Comparison of ENCODE assay signal across 1 cellular context in genomic region chr10:73908853-73909611, GRCh38.
TF ChIP-seq lines count a peak whose summit lies in the region.

No MANE protein-coding gene starts in this region.

TF ChIP-seq in GM12878, 131 proteins besides CTCF, POLR2A, EP300 and RAD21 (continued from another document and continues in another):
- TF ChIP-seq BCL3 (IDR thresholded peaks at IDR 0.05; ENCODE audit: borderline replicate concordance, insufficient read depth, low read depth, low read length, poor library complexity, severe bottlenecking) (peak; percentile 84), SREBF2 (IDR thresholded peaks at IDR 0.05; ENCODE audit: low read length) (no peak), SP1 (IDR thresholded peaks at IDR 0.05; ENCODE audit: low read depth, low read length) (no peak), SKIL (IDR thresholded peaks at IDR 0.05; ENCODE audit: low read depth, poor library complexity, severe bottlenecking) (peak; percentile 56), ZZZ3 (IDR thresholded peaks at IDR 0.05; ENCODE audit: control insufficient read depth, insufficient read length, low read depth) (no peak), ZNF207 (IDR thresholded peaks at IDR 0.05; ENCODE audit: borderline replicate concordance) (no peak), EZH2 (IDR thresholded peaks at IDR 0.05; ENCODE audit: borderline replicate concordance, control insufficient read depth, low read depth, low read length) (no peak), CEBPZ (IDR thresholded peaks at IDR 0.05; ENCODE audit: low read depth, low read length) (no peak), TAF1 (IDR thresholded peaks at IDR 0.05; ENCODE audit: borderline replicate concordance, low read depth, low read length) (0 out of 2 replicates have a peak, but pooled peaks have one; percentile 31), CREM (IDR thresholded peaks at IDR 0.05; ENCODE audit: low read depth) (peak; percentile 83), CEBPB (IDR thresholded peaks at IDR 0.05; ENCODE audit: borderline replicate concordance in 1 of 2, low read depth in 2 of 2, low read length in 2 of 2) (no peak), ZNF687 (IDR thresholded peaks at IDR 0.05) (no peak), MEF2A (IDR thresholded peaks at IDR 0.05; ENCODE audit: insufficient read depth, low read depth, low read length) (no peak), GABPA (IDR thresholded peaks at IDR 0.05; ENCODE audit: low read depth) (0 out of 2 replicates have a peak, but pooled peaks have one; percentile 62), TARDBP (IDR thresholded peaks at IDR 0.05; ENCODE audit: borderline replicate concordance) (no peak), ELK1 (IDR thresholded peaks at IDR 0.05; ENCODE audit: low read depth, low read length) (no peak), SMAD1 (IDR thresholded peaks at IDR 0.05; ENCODE audit: low read depth, partially characterized antibody) (no peak), ZNF274 (IDR thresholded peaks at IDR 0.05; ENCODE audit: insufficient read depth, insufficient read length) (no peak), BCLAF1 (IDR thresholded peaks at IDR 0.05) (no peak), NRF1 (conservative IDR thresholded peaks at IDR 0.05; ENCODE audit: low read depth, low read length) (no peak), PKNOX1 (IDR thresholded peaks at IDR 0.05) (peak; percentile 81), MAX (IDR thresholded peaks at IDR 0.05; ENCODE audit: low read depth, low read length) (no peak), JUND (IDR thresholded peaks at IDR 0.05; ENCODE audit: low read depth, low read length) (no peak), MLLT1 (IDR thresholded peaks at IDR 0.05) (peak; percentile 51; the same call in 1 of the 2 replicates), RB1 (IDR thresholded peaks at IDR 0.05; ENCODE audit: borderline replicate concordance) (no peak), ZBTB11 (CRISPR knock-in tag; IDR thresholded peaks at IDR 0.05) (no peak), NR2C2 (IDR thresholded peaks at IDR 0.05; ENCODE audit: borderline replicate concordance, control insufficient read depth, insufficient read length, low read depth) (no peak), MXI1 (IDR thresholded peaks at IDR 0.05; ENCODE audit: low read depth, low read length) (no peak), ZBED1 (IDR thresholded peaks at IDR 0.05; ENCODE audit: borderline replicate concordance) (no peak), HDGF (IDR thresholded peaks at IDR 0.05) (no peak), SREBF1 (IDR thresholded peaks at IDR 0.05; ENCODE audit: low read length) (no peak), SIN3A (IDR thresholded peaks at IDR 0.05; ENCODE audit: low read depth, low read length) (no peak), POLR2AphosphoS5 (IDR thresholded peaks at IDR 0.05; ENCODE audit: low read length) (no peak), MYC (IDR thresholded peaks at IDR 0.05; ENCODE audit: insufficient read depth, insufficient read length, insufficient replicate concordance, low read length, severe bottlenecking) (no peak), PAX5 (IDR thresholded peaks at IDR 0.05; ENCODE audit: borderline replicate concordance, low read depth, low read length) (no peak)
